9 cellular contexts compared by ENCODE assay signal in genomic region chr9:131423171-131423581, GRCh38.
DNase-seq lines count a peak whose midpoint lies in the region; ATAC-seq and TF ChIP-seq lines count a peak whose summit lies in the region.
"Had no signal": no experiment of that assay in that cellular context is flagged by ENCODE, and none has a peak within 500 bp of the region (broad histone marks: within the 10 kb centered on the region; RNA-seq: fewer than 3 reads in every experiment).

No MANE protein-coding gene starts in this region.

- peak overlapping the region in 9 of 11 experiments; percentile 36 to 70 (median 58); a peak in 18 of 22 replicates for H3K27ac ChIP-seq in BLaER1 treated with 17β-estradiol and CSF1 and Interleukin-3, amounts not matched to agents 10 nM and 100 nM
- peak overlapping the region; percentile 76 for H3K27ac ChIP-seq in VCaP
- H3K27ac ChIP-seq: HL-60 had no signal

- peak overlapping the region in 8 of 11 experiments; percentile 9 to 54 (median 42); a peak in 11 of 22 replicates for H3K9ac ChIP-seq in BLaER1 treated with 17β-estradiol and CSF1 and Interleukin-3, amounts not matched to agents 10 nM and 100 nM

- H3K4me2 ChIP-seq in BLaER1 treated with 17β-estradiol and CSF1 and Interleukin-3, amounts not matched to agents 10 nM and 100 nM, result peak overlapping the region; percentile 55 to 81 (median 71)

- no peak for TF ChIP-seq CTCF in VCaP (conservative IDR thresholded peaks at IDR 0.05)

- no peaks in the 10 kb centered on the region for H3K9me3 ChIP-seq in BLaER1 treated with 17β-estradiol and CSF1 and Interleukin-3, amounts not matched to agents 10 nM and 100 nM (replicated peaks in 1 of 11)

- peaks cover 100% of the 10 kb centered on the region in 11 experiments for H4K20me1 ChIP-seq in BLaER1 treated with 17β-estradiol and CSF1 and Interleukin-3, amounts not matched to agents 10 nM and 100 nM

- no peak overlapping the region for H3K4me3 ChIP-seq in BLaER1 treated with 17β-estradiol and CSF1 and Interleukin-3, amounts not matched to agents 10 nM and 100 nM

- peaks cover 55 to 81% (median 67%) of the 10 kb centered on the region in 10 experiments for H3K4me1 ChIP-seq in BLaER1 treated with 17β-estradiol and CSF1 and Interleukin-3, amounts not matched to agents 10 nM and 100 nM

- DNase-seq in globus pallidus (ENCODE audit: low spot score) (peak; percentile 77), nucleus accumbens (lab: John Stamatoyannopoulos, UW) (peak in 34 of 56 donors; percentile 18 to 78 (median 39)), NCI-H748 treated with DMSO at 0.1 percent for 48 hours (lab: John Stamatoyannopoulos, UW) (no peak)
- DNase-seq in effector CD4-positive, alpha-beta T cell, result no peak

- ATAC-seq in HG03045 (IDR thresholded peaks at IDR 0.05; ENCODE audit: unreplicated experiment) (peak; percentile 59), GM19351 (IDR thresholded peaks at IDR 0.05; ENCODE audit: unreplicated experiment) (no peak)

- H3K36me3 ChIP-seq in BLaER1 treated with 17β-estradiol and CSF1 and Interleukin-3, amounts not matched to agents 10 nM and 100 nM, result peaks cover 6 to 96% (median 82%) of the 10 kb centered on the region in 11 experiments; a peak in 21 of 22 replicates

- H3K27me3 ChIP-seq in BLaER1 treated with 17β-estradiol and CSF1 and Interleukin-3, amounts not matched to agents 10 nM and 100 nM, result no peaks in the 10 kb centered on the region

Comparison
In these comparisons a context has a peak if more than half of its experiments do, and no peak if none do; other contexts are left out.
1. DNase-seq: peak in globus pallidus (single experiment) and nucleus accumbens (34 of 56); none in NCI-H748 treated with DMSO at 0.1 percent for 48 hours (single experiment) and effector CD4-positive, alpha-beta T cell (single experiment).